37 cellular contexts compared by ENCODE assay signal in the genomic region with DNA sequence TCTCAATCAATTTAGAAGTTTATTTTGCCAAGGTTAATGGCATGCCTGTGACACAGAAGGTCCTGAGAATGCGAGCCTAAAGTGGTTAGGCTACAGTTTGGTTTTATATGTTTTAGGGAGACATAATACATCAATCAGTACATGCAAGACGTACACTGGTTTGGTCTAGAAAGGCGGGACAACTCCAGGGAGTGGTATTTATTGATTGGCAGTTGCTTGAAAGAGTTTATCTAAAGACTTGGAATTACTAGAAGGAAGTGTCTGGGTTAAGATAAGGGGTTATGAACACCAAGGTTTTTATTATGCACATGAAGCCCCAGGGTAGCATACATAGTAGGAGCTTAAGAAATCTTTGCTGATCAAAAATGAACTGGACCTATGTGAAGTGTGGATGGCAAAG. TPM values are rescaled to one million over a fixed set of nuclear protein-coding genes. Genes with fewer than 3 reads are reported as not detected.
"Had no signal": no experiment of that assay in that cellular context is flagged by ENCODE, and none has a peak within 500 bp of the region (broad histone marks: within the 10 kb centered on the region; RNA-seq: fewer than 3 reads in every experiment).

No MANE protein-coding gene starts in this region.

- H3K4me1 ChIP-seq: esophagus muscularis mucosa, foreskin keratinocyte, gastroesophageal sphincter, heart left ventricle, left lung, psoas muscle, sigmoid colon, thyroid gland had no signal

- DNase-seq: dermis blood vessel endothelial cell; effector memory CD4-positive, alpha-beta T cell; foreskin keratinocyte; heart left ventricle; kidney; left lung; mesenchymal stem cell; naive thymus-derived CD8-positive, alpha-beta T cell; nephron progenitor cell; occipital lobe; ovary; posterior cingulate gyrus; psoas muscle; right cardiac atrium; sigmoid colon; stimulated activated CD4-positive, alpha-beta T cell treated with anti-CD3 and anti-CD28 coated beads, Interleukin-1b, Interleukin-23, amount 100 ng/mL, for 48 hours; stimulated activated CD4-positive, alpha-beta T cell treated with anti-CD3 and anti-CD28 coated beads, Interleukin-4, amount 100 ng/mL, for 1 hour; stimulated activated CD8-positive, alpha-beta memory T cell treated with anti-CD3 and anti-CD28 coated beads, Interleukin-4, amount 100 ng/mL, for 48 hours; stimulated activated naive CD4-positive, alpha-beta T cell; stimulated activated naive CD8-positive, alpha-beta T cell treated with anti-CD3 and anti-CD28 coated beads, Interleukin-15, amount 100 ng/mL, for 72 hours; thyroid gland had no signal

- ATAC-seq: foreskin keratinocyte; gastroesophageal sphincter; heart left ventricle; left lung; naive thymus-derived CD8-positive, alpha-beta T cell; psoas muscle; right cardiac atrium; stimulated activated naive CD8-positive, alpha-beta T cell treated with anti-CD3 and anti-CD28 coated beads, Interleukin-15, amount 100 ng/mL, for 72 hours had no signal

- H3K4me3 ChIP-seq: esophagus muscularis mucosa, gastroesophageal sphincter, heart left ventricle, hepatocyte, left lung, ovary, psoas muscle, sigmoid colon, thyroid gland had no signal

- H3K4me2 ChIP-seq: hepatocyte had no signal

- H2AFZ ChIP-seq: hepatocyte had no signal

- H3K36me3 ChIP-seq: esophagus muscularis mucosa, gastroesophageal sphincter, heart left ventricle, left lung, ovary, sigmoid colon, thyroid gland had no signal

- H3K9me3 ChIP-seq: thyroid gland had no signal

- H3K79me2 ChIP-seq: hepatocyte had no signal

- H3K27me3 ChIP-seq: foreskin keratinocyte, hepatocyte, left lung, ovary, thyroid gland had no signal

- H3K27ac ChIP-seq: esophagus muscularis mucosa, foreskin keratinocyte, gastroesophageal sphincter, heart left ventricle, hepatocyte, left lung, ovary, psoas muscle, sigmoid colon, thyroid gland had no signal

RNA-seq across cellular contexts. Expression of gene NPVF, which starts 21.5 kb away (rescaled TPM):
- total RNA-seq: cerebellum; dermis blood vessel endothelial cell; endothelial cell of umbilical vein; epithelial cell of proximal tubule; esophagus muscularis mucosa; fibroblast of lung; foreskin keratinocyte; gastroesophageal sphincter; heart left ventricle; hepatocyte; kidney; left lung; lower leg skin; lung microvascular endothelial cell; mesothelial cell of epicardium; mucosa of gallbladder; myocyte; naive thymus-derived CD8-positive, alpha-beta T cell; occipital lobe; ovary; psoas muscle; renal cortical epithelial cell; right cardiac atrium; sigmoid colon; skeletal muscle tissue; temporal lobe; thyroid gland; urinary bladder had no signal
- polyA plus RNA-seq: endothelial cell of umbilical vein; fibroblast of lung; foreskin keratinocyte; heart left ventricle; hepatocyte; naive thymus-derived CD8-positive, alpha-beta T cell; ovary; psoas muscle; right cardiac atrium; sigmoid colon; urinary bladder had no signal
